Comparison of ENCODE assay signal across 8 cellular contexts in genomic region chr17:38761612-38762011, GRCh38. TPM values are rescaled to one million over a fixed set of nuclear protein-coding genes. Genes with fewer than 3 reads are reported as not detected.
DNase-seq lines count a peak whose midpoint lies in the region; ATAC-seq and TF ChIP-seq lines count a peak whose summit lies in the region.

No MANE protein-coding gene starts in this region.

- no peak overlapping the region for H3K4me2 ChIP-seq in GM23248 (ENCODE audit: unreplicated experiment)

- H3K4me1 ChIP-seq in GM23248 (ENCODE audit: insufficient read depth) = no peaks in the 10 kb centered on the region

- no peaks in the 10 kb centered on the region for H3K9me3 Mint-ChIP-seq in T-helper 2 cell treated with Interferon-gamma antibody and Interleukin-4, amounts not matched to agents 5 μg/mL and 100 μg/mL, for 36 hours

- H3K9me3 ChIP-seq in GM23248 (ENCODE audit: low read depth) = no peaks in the 10 kb centered on the region

- DNase-seq in AG04449 (ENCODE audit: low read depth, low spot score) (no peak), GM23248 (peak; percentile 48), fibroblast of villous mesenchyme (ENCODE audit: low read depth) (peak; percentile 33)
- no peak for DNase-seq in T-helper 2 cell treated with Interferon-gamma antibody and Interleukin-4, amounts not matched to agents 5 μg/mL and 100 μg/mL, for 36 hours (ENCODE audit: low spot score)

- 89 to 97% methylated on average over 4 of the region's 4 CpGs for WGBS in GM23248 (ENCODE audit: low coverage in 1 of 2, low lambda C conversion rate in 2 of 2, missing lambda C conversion rate in 2 of 2), 2 experiments

- H3K36me3 ChIP-seq in GM23248 (ENCODE audit: low read depth) = peaks cover 39% of the 10 kb centered on the region

- POLR2A ChIA-PET in AG04449 (lab: Yijun Ruan, JAX) = no interaction called here

- H3K4me3 ChIP-seq in AG04449 (ENCODE audit: low read depth, low read length) = no peak overlapping the region
- H3K4me3 ChIP-seq in GM23248 = no peak overlapping the region
- no peak overlapping the region for H3K4me3 ChIP-seq in fibroblast of villous mesenchyme (ENCODE audit: low read depth, low read length)

- H3K27ac ChIP-seq in GM23248 = no peak overlapping the region

- H3K79me2 ChIP-seq in GM23248 (ENCODE audit: insufficient read depth) = peaks cover 25% of the 10 kb centered on the region

- H3K36me3 Mint-ChIP-seq in T-helper 2 cell treated with Interferon-gamma antibody and Interleukin-4, amounts not matched to agents 5 μg/mL and 100 μg/mL, for 36 hours (ENCODE audit: low read depth) = peaks cover 61% of the 10 kb centered on the region

- H3K27ac Mint-ChIP-seq in T-helper 2 cell treated with Interferon-gamma antibody and Interleukin-4, amounts not matched to agents 5 μg/mL and 100 μg/mL, for 36 hours = peak overlapping the region; percentile 24

- H3K27me3 Mint-ChIP-seq in T-helper 2 cell treated with Interferon-gamma antibody and Interleukin-4, amounts not matched to agents 5 μg/mL and 100 μg/mL, for 36 hours (ENCODE audit: low read depth) = no peaks in the 10 kb centered on the region

- no peak overlapping the region for H3K4me3 Mint-ChIP-seq in T-helper 2 cell treated with Interferon-gamma antibody and Interleukin-4, amounts not matched to agents 5 μg/mL and 100 μg/mL, for 36 hours

- H4K20me1 ChIP-seq in GM23248 (ENCODE audit: insufficient read depth) = no peaks in the 10 kb centered on the region

- H3K27me3 ChIP-seq in GM23248 (replicated peaks; ENCODE audit: insufficient read depth) = no peaks in the 10 kb centered on the region

- H3K9ac ChIP-seq in GM23248 = no peak overlapping the region

- TF ChIP-seq CTCF in AG04449 (IDR thresholded peaks at IDR 0.05; ENCODE audit: insufficient read depth, low read length, missing control alignments) = peak; percentile 55
- TF ChIP-seq CTCF in fibroblast of villous mesenchyme (IDR thresholded peaks at IDR 0.05; ENCODE audit: insufficient read depth, low read depth, low read length) = peak; percentile 47

- no peak overlapping the region for H2AFZ ChIP-seq in GM23248

- H3F3A ChIP-seq in GM23248 (ENCODE audit: insufficient read depth) = peaks cover 28% of the 10 kb centered on the region

- no peaks in the 10 kb centered on the region for H3K9me2 ChIP-seq in GM23248 (ENCODE audit: insufficient read depth)

- in situ Hi-C loops in GM23248 (cut with MboI) = no loop called here

- H3K4me1 Mint-ChIP-seq in T-helper 2 cell treated with Interferon-gamma antibody and Interleukin-4, amounts not matched to agents 5 μg/mL and 100 μg/mL, for 36 hours (ENCODE audit: low read depth) = peaks cover 5% of the 10 kb centered on the region

- CTCF ChIA-PET in AG04449 (lab: Yijun Ruan, JAX) = interaction anchor here (1.0 to 1.4 kb wide), 6 partner anchors 10 to 107 kb away, joined by 3 to 5 read pairs (median 4); no protein-coding TSS in a partner anchor

- ATAC-seq in HG03342 (IDR thresholded peaks at IDR 0.05; ENCODE audit: unreplicated experiment) = no peak
- ATAC-seq in GM19035 (IDR thresholded peaks at IDR 0.05; ENCODE audit: unreplicated experiment) = no peak
- ATAC-seq in GM19395 (IDR thresholded peaks at IDR 0.05; ENCODE audit: unreplicated experiment) = no peak
- no peak for ATAC-seq in GM21360 (IDR thresholded peaks at IDR 0.05; ENCODE audit: unreplicated experiment)

RNA-seq across cellular contexts. Expression of gene PSMB3, which starts 9.1 kb away (rescaled TPM):
- 149 and 227 TPM in 2 replicates for total RNA-seq in GM23248 (2014; rRNA removed; shearing (Covaris generic))
- 308 and 310 TPM in 2 replicates for polyA plus RNA-seq in GM23248 (2016; fragmentation: Nextera tagmentation; extraction: Ambion mirVana)
- total RNA-seq in fibroblast of villous mesenchyme = 328 and 392 TPM in 2 replicates

RNA-seq across cellular contexts. Expression of gene PCGF2, which starts 13.5 kb away (rescaled TPM):
- total RNA-seq in GM23248 (2014; rRNA removed; shearing (Covaris generic)) = 3.5 and 3.8 TPM in 2 replicates
- polyA plus RNA-seq in GM23248 (2016; fragmentation: Nextera tagmentation; extraction: Ambion mirVana) = 4.6 and 5.5 TPM in 2 replicates
- total RNA-seq in fibroblast of villous mesenchyme = 4.2 and 7.8 TPM in 2 replicates

RNA-seq across cellular contexts. Expression of gene CISD3, which starts 31.5 kb away (rescaled TPM):
- total RNA-seq in GM23248 (2014; rRNA removed; shearing (Covaris generic)) = 6.1 and 7.2 TPM in 2 replicates
- polyA plus RNA-seq in GM23248 (2016; fragmentation: Nextera tagmentation; extraction: Ambion mirVana) = 44.6 and 49.9 TPM in 2 replicates
- 2.6 and 3.9 TPM in 2 replicates for total RNA-seq in fibroblast of villous mesenchyme

RNA-seq across cellular contexts. Expression of gene PIP4K2B, which starts 37.7 kb away (rescaled TPM):
- 43.6 and 65.8 TPM in 2 replicates for total RNA-seq in GM23248 (2014; rRNA removed; shearing (Covaris generic))
- 12.8 and 13.4 TPM in 2 replicates for polyA plus RNA-seq in GM23248 (2016; fragmentation: Nextera tagmentation; extraction: Ambion mirVana)
- total RNA-seq in fibroblast of villous mesenchyme = 45.7 and 68.7 TPM in 2 replicates

RNA-seq across cellular contexts. Expression of gene MLLT6, which starts 56.5 kb away (rescaled TPM):
- 13.5 and 18.9 TPM in 2 replicates for total RNA-seq in GM23248 (2014; rRNA removed; shearing (Covaris generic))
- 2.4 and 3.1 TPM in 2 replicates for polyA plus RNA-seq in GM23248 (2016; fragmentation: Nextera tagmentation; extraction: Ambion mirVana)
- total RNA-seq in fibroblast of villous mesenchyme = 24.2 and 25.5 TPM in 2 replicates

Comparison
In these comparisons a context has a peak if more than half of its experiments do, and no peak if none do; other contexts are left out.
1. DNase-seq: peak in GM23248 (single experiment) and fibroblast of villous mesenchyme (single experiment); none in AG04449 (single experiment) and T-helper 2 cell treated with Interferon-gamma antibody and Interleukin-4, amounts not matched to agents 5 μg/mL and 100 μg/mL, for 36 hours (single experiment).